27 cellular contexts compared by ENCODE assay signal in genomic region chr13:94557836-94558235, GRCh38.
"Had no signal": no experiment of that assay in that cellular context is flagged by ENCODE, and none has a peak within 500 bp of the region (broad histone marks: within the 10 kb centered on the region; RNA-seq: fewer than 3 reads in every experiment).

No MANE protein-coding gene starts in this region.

- H3K36me3 Mint-ChIP-seq: IgD-negative memory B cell had no signal

- H3K27ac Mint-ChIP-seq: activated B cell treated with CpG ODN at 0.5 μM for 24 hours; activated T-helper 2 cell treated with anti-CD3 and anti-CD28 coated beads, Interferon-gamma antibody, Interleukin-2, Interleukin-4, amounts not matched to agents 10 μg/mL and 5 μg/mL and 100 μg/mL, durations not matched to agents 14 hours and 24 hours and 36 hours; IgD-negative memory B cell had no signal

- H3K4me3 Mint-ChIP-seq: activated B cell treated with CpG ODN at 0.5 μM for 24 hours; activated naive CD4-positive, alpha-beta T cell treated with anti-CD3 and anti-CD28 coated beads, Interleukin-2, amount 10 ng/mL, durations not matched to agents 7 days and 5 days; activated T-cell treated with anti-CD3 and anti-CD28 coated beads, Interleukin-2, amount 50 U/mL, for 4 hours; IgD-negative memory B cell had no signal

- ATAC-seq: Right ventricle myocardium inferior had no signal

- H3K27me3 ChIP-seq: brain microvascular endothelial cell had no signal

- H3K27me3 Mint-ChIP-seq: activated B cell treated with CpG ODN at 0.5 μM for 24 hours; activated CD4-positive, alpha-beta T cell treated with anti-CD3 and anti-CD28 coated beads, Interleukin-2, amount 10 ng/mL, durations not matched to agents 24 days and 14 days; activated CD8-positive, alpha-beta memory T cell treated with anti-CD3 and anti-CD28 coated beads, Interleukin-2, amount 10 ng/mL, durations not matched to agents 7 days and 5 days; activated naive CD4-positive, alpha-beta T cell treated with anti-CD3 and anti-CD28 coated beads, Interleukin-2, amount 10 ng/mL, durations not matched to agents 7 days and 5 days; IgD-negative memory B cell had no signal

- H3K4me1 Mint-ChIP-seq: activated B cell treated with CpG ODN at 0.5 μM for 24 hours, IgD-negative memory B cell had no signal

- H3K27ac ChIP-seq: brain microvascular endothelial cell had no signal

- H3K36me3 ChIP-seq: brain microvascular endothelial cell had no signal

- DNase-seq: activated B cell treated with CpG ODN at 0.5 μM for 24 hours; activated CD4-positive, alpha-beta T cell treated with anti-CD3 and anti-CD28 coated beads for 1 hour; activated CD4-positive, alpha-beta T cell treated with anti-CD3 and anti-CD28 coated beads, Interleukin-2, amount 10 ng/mL, durations not matched to agents 24 days and 14 days; activated CD4-positive, alpha-beta T cell treated with anti-CD3 and anti-CD28 coated beads, Interleukin-2, amount 50 U/mL, for 48 hours; activated CD8-positive, alpha-beta memory T cell treated with anti-CD3 and anti-CD28 coated beads, Interleukin-2, amount 10 ng/mL, durations not matched to agents 7 days and 5 days; activated gamma-delta T cell treated with Interleukin-2 at 50 U/mL for 16 hours; activated naive CD4-positive, alpha-beta T cell treated with anti-CD3 and anti-CD28 coated beads, Interleukin-2, amount 10 ng/mL, durations not matched to agents 7 days and 5 days; activated T-cell treated with anti-CD3 and anti-CD28 coated beads, Interleukin-2, amount 50 U/mL, for 4 hours; amygdala; brain microvascular endothelial cell; cerebellar nuclear complex; KG1; NCI-H1092; NCI-H1417; NCI-H1694; NCI-H2029; NCI-H2107; NCI-H2171 treated with DMSO at 0.1 percent for 48 hours; NCI-H226; NCI-H526; NCI-H774; RPMI8226; T-helper 2 cell; T1000 had no signal

- H3K9me3 Mint-ChIP-seq: activated B cell treated with CpG ODN at 0.5 μM for 24 hours; activated CD4-positive, alpha-beta T cell treated with anti-CD3 and anti-CD28 coated beads, Interleukin-2, amount 10 ng/mL, durations not matched to agents 24 days and 14 days; activated T-cell treated with anti-CD3 and anti-CD28 coated beads, Interleukin-2, amount 50 U/mL, for 4 hours; activated T-helper 2 cell treated with anti-CD3 and anti-CD28 coated beads, Interferon-gamma antibody, Interleukin-2, Interleukin-4, amounts not matched to agents 10 μg/mL and 5 μg/mL and 100 μg/mL, durations not matched to agents 14 hours and 24 hours and 36 hours; IgD-negative memory B cell had no signal
